13 cellular contexts compared by ENCODE assay signal in the genomic region with DNA sequence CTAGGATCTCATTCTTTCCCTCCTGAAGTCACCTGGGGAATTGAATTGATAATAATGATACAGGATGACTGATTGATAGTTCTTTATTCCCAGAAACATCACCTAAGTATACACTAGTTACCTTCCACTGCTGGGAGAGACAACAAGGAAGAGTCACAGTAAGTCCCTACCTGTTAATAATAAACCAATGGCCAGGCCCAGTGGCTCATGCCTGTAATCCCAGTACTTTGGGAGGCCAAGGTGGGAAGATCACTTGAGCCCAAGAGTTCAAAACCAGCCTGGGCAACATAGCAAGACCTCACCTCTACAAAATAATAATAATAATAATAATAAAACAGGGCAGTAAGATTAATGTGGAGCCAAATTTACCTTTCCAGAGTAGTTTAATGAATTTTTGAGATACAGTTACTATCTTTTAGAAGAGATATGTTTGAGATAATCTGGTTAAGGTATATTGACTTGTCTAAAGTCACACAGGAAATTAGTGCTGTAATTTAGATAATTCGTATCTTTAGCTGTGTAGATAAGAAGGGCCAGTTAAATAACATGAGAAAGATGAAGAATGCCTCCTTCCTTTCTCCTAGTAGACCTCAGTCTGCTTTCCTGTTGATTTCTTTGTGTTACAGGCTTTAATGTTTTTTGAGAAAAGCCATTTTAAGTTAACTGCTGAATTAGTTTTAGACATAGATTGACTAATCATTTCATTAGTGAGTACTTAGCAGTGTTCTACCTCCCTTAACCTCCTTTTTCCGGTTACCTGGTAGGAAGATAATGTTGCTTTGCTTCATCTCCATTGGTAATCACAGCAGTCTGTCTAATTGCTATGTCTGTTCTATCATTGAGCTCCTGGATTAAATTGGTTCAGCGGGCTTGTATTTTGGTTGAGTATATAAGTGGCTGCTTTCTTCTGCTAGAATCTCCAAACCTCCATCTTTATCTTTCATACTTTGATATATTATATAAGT. TPM values are rescaled to one million over a fixed set of nuclear protein-coding genes. Genes with fewer than 3 reads are reported as not detected.
DNase-seq lines count a peak whose midpoint lies in the region; FAIRE-seq and TF ChIP-seq lines count a peak whose summit lies in the region.
"Had no signal": no experiment of that assay in that cellular context is flagged by ENCODE, and none has a peak within 500 bp of the region (broad histone marks: within the 10 kb centered on the region; RNA-seq: fewer than 3 reads in every experiment).

No MANE protein-coding gene starts in this region.

- WGBS in smooth muscle cell (ENCODE audit: low lambda C conversion rate) = 68% methylated on average over 3 of the region's 3 CpGs

- no peak for FAIRE-seq in frontal cortex (lab: Jason Lieb, UNC)

- peaks cover 44% of the 10 kb centered on the region for H3K4me1 Mint-ChIP-seq in HFFc6 (ENCODE audit: low read depth)
- H3K4me1 Mint-ChIP-seq in activated T-helper 1 cell treated with anti-CD3 and anti-CD28 coated beads, Interleukin-12 subunit alpha, Interleukin-12 subunit beta, Interleukin-2, Interleukin-4 antibody, amounts not matched to agents 30 ng/mL and 10 ng/mL and 1 ng/mL, durations not matched to agents 14 hours and 24 hours and 36 hours (ENCODE audit: low read depth) = peaks cover 94% of the 10 kb centered on the region

- peaks cover 77% of the 10 kb centered on the region for H4K20me1 ChIP-seq in smooth muscle cell (ENCODE audit: low read depth)

- no peaks in the 10 kb centered on the region for H3K27me3 Mint-ChIP-seq in HFFc6 (ENCODE audit: insufficient read depth)
- no peaks in the 10 kb centered on the region for H3K27me3 Mint-ChIP-seq in activated T-helper 1 cell treated with anti-CD3 and anti-CD28 coated beads, Interleukin-12 subunit alpha, Interleukin-12 subunit beta, Interleukin-2, Interleukin-4 antibody, amounts not matched to agents 30 ng/mL and 10 ng/mL and 1 ng/mL, durations not matched to agents 14 hours and 24 hours and 36 hours (ENCODE audit: insufficient read depth)

- no peaks in the 10 kb centered on the region for H3F3A ChIP-seq in smooth muscle cell (ENCODE audit: low read depth)

- H3K9me3 Mint-ChIP-seq in HFFc6 = no peaks in the 10 kb centered on the region
- H3K9me3 Mint-ChIP-seq in activated T-helper 1 cell treated with anti-CD3 and anti-CD28 coated beads, Interleukin-12 subunit alpha, Interleukin-12 subunit beta, Interleukin-2, Interleukin-4 antibody, amounts not matched to agents 30 ng/mL and 10 ng/mL and 1 ng/mL, durations not matched to agents 14 hours and 24 hours and 36 hours = no peaks in the 10 kb centered on the region

- no peak overlapping the region for H2AFZ ChIP-seq in smooth muscle cell (ENCODE audit: low read depth)

- no peaks in the 10 kb centered on the region; the same call in 1 of the 2 replicates for H3K36me3 Mint-ChIP-seq in HFFc6 (ENCODE audit: low read depth)
- H3K36me3 Mint-ChIP-seq in activated T-helper 1 cell treated with anti-CD3 and anti-CD28 coated beads, Interleukin-12 subunit alpha, Interleukin-12 subunit beta, Interleukin-2, Interleukin-4 antibody, amounts not matched to agents 30 ng/mL and 10 ng/mL and 1 ng/mL, durations not matched to agents 14 hours and 24 hours and 36 hours (ENCODE audit: low read depth) = peaks cover 37% of the 10 kb centered on the region

- H3K4me1 ChIP-seq in smooth muscle cell (ENCODE audit: low read depth) = peaks cover 5% of the 10 kb centered on the region

- no peak for DNase-seq in HFFc6
- DNase-seq in activated T-helper 1 cell treated with anti-CD3 and anti-CD28 coated beads, Interleukin-12 subunit alpha, Interleukin-12 subunit beta, Interleukin-2, Interleukin-4 antibody, amounts not matched to agents 30 ng/mL and 10 ng/mL and 1 ng/mL, durations not matched to agents 14 hours and 24 hours and 36 hours (ENCODE audit: low spot score) = no peak
- DNase-seq in kidney tubule cell (ENCODE audit: low spot score) = peak; percentile 38
- DNase-seq in smooth muscle cell (lab: John Stamatoyannopoulos, UW; ENCODE audit: unreplicated experiment) = no peak
- no peak for DNase-seq in activated effector memory CD4-positive, alpha-beta T cell treated with anti-CD3 and anti-CD28 coated beads, Interleukin-2, amount 50 U/mL, for 16 hours
- no peak for DNase-seq in HUDEP-2 (lab: John Stamatoyannopoulos, UW; ENCODE audit: unreplicated experiment in 76 of 76)
- DNase-seq in stimulated activated CD4-positive, alpha-beta T cell treated with anti-CD3 and anti-CD28 coated beads, Interleukin-4, amount 100 ng/mL, for 4 hours = no peak
- no peak for DNase-seq in frontal cortex (ENCODE audit: low spot score in 2 of 2)
- DNase-seq: Calu3; Right ventricle myocardium superior; stimulated activated CD4-positive, alpha-beta T cell treated with anti-CD3 and anti-CD28 coated beads, Interleukin-4, amount 100 ng/mL, for 1 hour; trophoblast cell had no signal

- peak overlapping the region; percentile 85 for H3K27ac Mint-ChIP-seq in HFFc6
- H3K27ac Mint-ChIP-seq in activated T-helper 1 cell treated with anti-CD3 and anti-CD28 coated beads, Interleukin-12 subunit alpha, Interleukin-12 subunit beta, Interleukin-2, Interleukin-4 antibody, amounts not matched to agents 30 ng/mL and 10 ng/mL and 1 ng/mL, durations not matched to agents 14 hours and 24 hours and 36 hours = peak overlapping the region; percentile 96

- H3K4me3 Mint-ChIP-seq in HFFc6 = no peak overlapping the region
- peak overlapping the region; percentile 73 for H3K4me3 Mint-ChIP-seq in activated T-helper 1 cell treated with anti-CD3 and anti-CD28 coated beads, Interleukin-12 subunit alpha, Interleukin-12 subunit beta, Interleukin-2, Interleukin-4 antibody, amounts not matched to agents 30 ng/mL and 10 ng/mL and 1 ng/mL, durations not matched to agents 14 hours and 24 hours and 36 hours

- H3K79me2 ChIP-seq in smooth muscle cell (ENCODE audit: low read depth) = peaks cover 51% of the 10 kb centered on the region

- peak overlapping the region; percentile 61 for H3K27ac ChIP-seq in smooth muscle cell (ENCODE audit: low read depth)
- H3K27ac ChIP-seq: epithelial cell of prostate had no signal

- intact Hi-C loops in activated T-helper 1 cell treated with anti-CD3 and anti-CD28 coated beads, Interleukin-12 subunit alpha, Interleukin-12 subunit beta, Interleukin-2, Interleukin-4 antibody, amounts not matched to agents 30 ng/mL and 10 ng/mL and 1 ng/mL, durations not matched to agents 14 hours and 24 hours and 36 hours (cut with micrococcal nuclease) = loop anchor here (2.0 kb wide), 1 partner anchor 15 kb away; no protein-coding TSS in a partner anchor

- TF ChIP-seq CTCF in HFFc6 (IDR thresholded peaks at IDR 0.05) (no peak), smooth muscle cell (IDR thresholded peaks at IDR 0.05; ENCODE audit: borderline replicate concordance, insufficient read depth, poor library complexity, severe bottlenecking) (no peak)

- H3K9ac ChIP-seq in smooth muscle cell (ENCODE audit: low read depth) = no peak overlapping the region

- H3K9me3 ChIP-seq in smooth muscle cell (replicated peaks; ENCODE audit: low read depth) = no peaks in the 10 kb centered on the region

- H3K4me2 ChIP-seq in smooth muscle cell = no peak overlapping the region

- H3K27me3 ChIP-seq in smooth muscle cell (ENCODE audit: low read depth) = no peaks in the 10 kb centered on the region

- no peaks in the 10 kb centered on the region for H3K36me3 ChIP-seq in smooth muscle cell (ENCODE audit: low read depth)

- no peak overlapping the region for H3K4me3 ChIP-seq in smooth muscle cell

RNA-seq across cellular contexts. Expression of gene SMAP2, which starts 22.0 kb away (rescaled TPM):
- 10 to 100 TPM; 27.7 to 37.5 (median 32.7) TPM for total RNA-seq in HFFc6 (2021; fragmentation: NEBNext Ultra II Directional; extraction: Animal tissue kit (Norgen Biotek cat#: 25700))
- total RNA-seq in activated T-helper 1 cell treated with anti-CD3 and anti-CD28 coated beads, Interleukin-12 subunit alpha, Interleukin-12 subunit beta, Interleukin-2, Interleukin-4 antibody, amounts not matched to agents 30 ng/mL and 10 ng/mL and 1 ng/mL, durations not matched to agents 14 hours and 24 hours and 36 hours = 196 and 201 TPM in 2 replicates
- total RNA-seq in smooth muscle cell = 16.0 and 18.4 TPM in 2 replicates
- polyA plus RNA-seq in smooth muscle cell = 22.5 and 29.7 TPM in 2 replicates
- 28.1 TPM for total RNA-seq in frontal cortex

RNA-seq across cellular contexts. Expression of gene ZFP69B, which starts 54.8 kb away (rescaled TPM):
- 1 to 10 TPM; 3.2 to 4.3 (median 3.7) TPM for total RNA-seq in HFFc6 (2021; fragmentation: NEBNext Ultra II Directional; extraction: Animal tissue kit (Norgen Biotek cat#: 25700))
- 5.1 and 5.8 TPM in 2 replicates for total RNA-seq in activated T-helper 1 cell treated with anti-CD3 and anti-CD28 coated beads, Interleukin-12 subunit alpha, Interleukin-12 subunit beta, Interleukin-2, Interleukin-4 antibody, amounts not matched to agents 30 ng/mL and 10 ng/mL and 1 ng/mL, durations not matched to agents 14 hours and 24 hours and 36 hours
- total RNA-seq in smooth muscle cell = 6.5 and 6.8 TPM in 2 replicates
- polyA plus RNA-seq in smooth muscle cell = 1.5 and 4.3 TPM in 2 replicates
- total RNA-seq in frontal cortex = 11.8 TPM
